1 cellular context compared by ENCODE assay signal in genomic region chr4:76208005-76208765, GRCh38.
TF ChIP-seq lines count a peak whose summit lies in the region.

No MANE protein-coding gene starts in this region.

TF ChIP-seq in HepG2, 621 proteins besides CTCF, POLR2A, EP300 and RAD21 (continued from another document and continues in another):
- TF ChIP-seq ATF7-NPFF (CRISPR knock-in tag; IDR thresholded peaks at IDR 0.05; ENCODE audit: low read depth), result no peak
- TF ChIP-seq, protein P1, sequence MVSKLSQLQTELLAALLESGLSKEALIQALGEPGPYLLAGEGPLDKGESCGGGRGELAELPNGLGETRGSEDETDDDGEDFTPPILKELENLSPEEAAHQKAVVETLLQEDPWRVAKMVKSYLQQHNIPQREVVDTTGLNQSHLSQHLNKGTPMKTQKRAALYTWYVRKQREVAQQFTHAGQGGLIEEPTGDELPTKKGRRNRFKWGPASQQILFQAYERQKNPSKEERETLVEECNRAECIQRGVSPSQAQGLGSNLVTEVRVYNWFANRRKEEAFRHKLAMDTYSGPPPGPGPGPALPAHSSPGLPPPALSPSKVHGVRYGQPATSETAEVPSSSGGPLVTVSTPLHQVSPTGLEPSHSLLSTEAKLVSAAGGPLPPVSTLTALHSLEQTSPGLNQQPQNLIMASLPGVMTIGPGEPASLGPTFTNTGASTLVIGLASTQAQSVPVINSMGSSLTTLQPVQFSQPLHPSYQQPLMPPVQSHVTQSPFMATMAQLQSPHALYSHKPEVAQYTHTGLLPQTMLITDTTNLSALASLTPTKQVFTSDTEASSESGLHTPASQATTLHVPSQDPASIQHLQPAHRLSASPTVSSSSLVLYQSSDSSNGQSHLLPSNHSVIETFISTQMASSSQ (IDR thresholded peaks at IDR 0.05; ENCODE audit: low read depth), result no peak
- TF ChIP-seq, protein P1 (CRISPR knock-in tag; IDR thresholded peaks at IDR 0.05; ENCODE audit: borderline replicate concordance), result no peak; the same call in 1 of the 2 replicates
- TF ChIP-seq TCF7 (IDR thresholded peaks at IDR 0.05; ENCODE audit: low read depth), result no peak
- peak; percentile 88 for TF ChIP-seq SALL1 (CRISPR knock-in tag; IDR thresholded peaks at IDR 0.05)
- TF ChIP-seq, protein P2, sequence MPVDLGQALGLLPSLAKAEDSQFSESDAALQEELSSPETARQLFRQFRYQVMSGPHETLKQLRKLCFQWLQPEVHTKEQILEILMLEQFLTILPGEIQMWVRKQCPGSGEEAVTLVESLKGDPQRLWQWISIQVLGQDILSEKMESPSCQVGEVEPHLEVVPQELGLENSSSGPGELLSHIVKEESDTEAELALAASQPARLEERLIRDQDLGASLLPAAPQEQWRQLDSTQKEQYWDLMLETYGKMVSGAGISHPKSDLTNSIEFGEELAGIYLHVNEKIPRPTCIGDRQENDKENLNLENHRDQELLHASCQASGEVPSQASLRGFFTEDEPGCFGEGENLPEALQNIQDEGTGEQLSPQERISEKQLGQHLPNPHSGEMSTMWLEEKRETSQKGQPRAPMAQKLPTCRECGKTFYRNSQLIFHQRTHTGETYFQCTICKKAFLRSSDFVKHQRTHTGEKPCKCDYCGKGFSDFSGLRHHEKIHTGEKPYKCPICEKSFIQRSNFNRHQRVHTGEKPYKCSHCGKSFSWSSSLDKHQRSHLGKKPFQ (CRISPR knock-in tag; IDR thresholded peaks at IDR 0.05; ENCODE audit: insufficient replicate concordance), result peak; percentile 46
- TF ChIP-seq MIXL1 (CRISPR knock-in tag; IDR thresholded peaks at IDR 0.05), result no peak
- TF ChIP-seq ZNF713 (CRISPR knock-in tag; IDR thresholded peaks at IDR 0.05), result no peak
- TF ChIP-seq SP5 (CRISPR knock-in tag; IDR thresholded peaks at IDR 0.05; ENCODE audit: borderline replicate concordance, low read depth), result peak; percentile 94
- peak; percentile 96 for TF ChIP-seq ZNF292 (CRISPR knock-in tag; IDR thresholded peaks at IDR 0.05; ENCODE audit: borderline replicate concordance, low read depth)
- TF ChIP-seq HDAC6 (IDR thresholded peaks at IDR 0.05; ENCODE audit: low read depth, low read length), result no peak
- no peak for TF ChIP-seq SOX13 (IDR thresholded peaks at IDR 0.05)
- peak in 1 of 2 experiments; percentile 62; a peak in 1 of 4 replicates for TF ChIP-seq SOX13 (CRISPR knock-in tag; conservative IDR thresholded peaks at IDR 0.05 in 1 of 2, IDR thresholded peaks at IDR 0.05 in 1 of 2)
- TF ChIP-seq ZNF605 (CRISPR knock-in tag; IDR thresholded peaks at IDR 0.05), result no peak
- TF ChIP-seq PPARG (CRISPR knock-in tag; conservative IDR thresholded peaks at IDR 0.05), result 0 out of 2 replicates have a peak, but pooled peaks have one; percentile 53
- no peak for TF ChIP-seq ZNF17 (CRISPR knock-in tag; IDR thresholded peaks at IDR 0.05)
- no peak for TF ChIP-seq ZNF549 (CRISPR knock-in tag; IDR thresholded peaks at IDR 0.05)
- TF ChIP-seq FOXK2 (IDR thresholded peaks at IDR 0.05), result peak; percentile 74; the same call in 1 of the 2 replicates
- TF ChIP-seq, protein P3, sequence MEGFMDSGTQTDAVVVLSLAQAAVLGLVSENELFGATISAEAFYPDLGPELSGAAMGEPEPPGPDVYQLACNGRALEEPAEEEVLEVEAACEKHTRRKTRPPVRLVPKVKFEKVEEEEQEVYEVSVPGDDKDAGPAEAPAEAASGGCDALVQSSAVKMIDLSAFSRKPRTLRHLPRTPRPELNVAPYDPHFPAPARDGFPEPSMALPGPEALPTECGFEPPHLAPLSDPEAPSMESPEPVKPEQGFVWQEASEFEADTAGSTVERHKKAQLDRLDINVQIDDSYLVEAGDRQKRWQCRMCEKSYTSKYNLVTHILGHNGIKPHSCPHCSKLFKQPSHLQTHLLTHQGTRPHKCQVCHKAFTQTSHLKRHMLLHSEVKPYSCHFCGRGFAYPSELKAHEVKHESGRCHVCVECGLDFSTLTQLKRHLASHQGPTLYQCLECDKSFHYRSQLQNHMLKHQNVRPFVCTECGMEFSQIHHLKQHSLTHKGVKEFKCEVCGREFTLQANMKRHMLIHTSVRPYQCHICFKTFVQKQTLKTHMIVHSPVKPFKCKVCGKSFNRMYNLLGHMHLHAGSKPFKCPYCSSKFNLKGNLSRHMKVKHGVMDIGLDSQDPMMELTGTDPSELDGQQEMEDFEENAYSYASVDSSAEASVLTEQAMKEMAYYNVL (CRISPR knock-in tag; IDR thresholded peaks at IDR 0.05; ENCODE audit: borderline replicate concordance), result peak; percentile 42; the same call in 1 of the 2 replicates
- TF ChIP-seq PRPF4 (IDR thresholded peaks at IDR 0.05; ENCODE audit: low read depth, low read length, poor library complexity, severe bottlenecking), result no peak
- TF ChIP-seq, protein P4, sequence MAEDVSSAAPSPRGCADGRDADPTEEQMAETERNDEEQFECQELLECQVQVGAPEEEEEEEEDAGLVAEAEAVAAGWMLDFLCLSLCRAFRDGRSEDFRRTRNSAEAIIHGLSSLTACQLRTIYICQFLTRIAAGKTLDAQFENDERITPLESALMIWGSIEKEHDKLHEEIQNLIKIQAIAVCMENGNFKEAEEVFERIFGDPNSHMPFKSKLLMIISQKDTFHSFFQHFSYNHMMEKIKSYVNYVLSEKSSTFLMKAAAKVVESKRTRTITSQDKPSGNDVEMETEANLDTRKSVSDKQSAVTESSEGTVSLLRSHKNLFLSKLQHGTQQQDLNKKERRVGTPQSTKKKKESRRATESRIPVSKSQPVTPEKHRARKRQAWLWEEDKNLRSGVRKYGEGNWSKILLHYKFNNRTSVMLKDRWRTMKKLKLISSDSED (CRISPR knock-in tag; IDR thresholded peaks at IDR 0.05), result no peak
- no peak for TF ChIP-seq ZNF761 (CRISPR knock-in tag; conservative IDR thresholded peaks at IDR 0.05)
- TF ChIP-seq, protein P5, sequence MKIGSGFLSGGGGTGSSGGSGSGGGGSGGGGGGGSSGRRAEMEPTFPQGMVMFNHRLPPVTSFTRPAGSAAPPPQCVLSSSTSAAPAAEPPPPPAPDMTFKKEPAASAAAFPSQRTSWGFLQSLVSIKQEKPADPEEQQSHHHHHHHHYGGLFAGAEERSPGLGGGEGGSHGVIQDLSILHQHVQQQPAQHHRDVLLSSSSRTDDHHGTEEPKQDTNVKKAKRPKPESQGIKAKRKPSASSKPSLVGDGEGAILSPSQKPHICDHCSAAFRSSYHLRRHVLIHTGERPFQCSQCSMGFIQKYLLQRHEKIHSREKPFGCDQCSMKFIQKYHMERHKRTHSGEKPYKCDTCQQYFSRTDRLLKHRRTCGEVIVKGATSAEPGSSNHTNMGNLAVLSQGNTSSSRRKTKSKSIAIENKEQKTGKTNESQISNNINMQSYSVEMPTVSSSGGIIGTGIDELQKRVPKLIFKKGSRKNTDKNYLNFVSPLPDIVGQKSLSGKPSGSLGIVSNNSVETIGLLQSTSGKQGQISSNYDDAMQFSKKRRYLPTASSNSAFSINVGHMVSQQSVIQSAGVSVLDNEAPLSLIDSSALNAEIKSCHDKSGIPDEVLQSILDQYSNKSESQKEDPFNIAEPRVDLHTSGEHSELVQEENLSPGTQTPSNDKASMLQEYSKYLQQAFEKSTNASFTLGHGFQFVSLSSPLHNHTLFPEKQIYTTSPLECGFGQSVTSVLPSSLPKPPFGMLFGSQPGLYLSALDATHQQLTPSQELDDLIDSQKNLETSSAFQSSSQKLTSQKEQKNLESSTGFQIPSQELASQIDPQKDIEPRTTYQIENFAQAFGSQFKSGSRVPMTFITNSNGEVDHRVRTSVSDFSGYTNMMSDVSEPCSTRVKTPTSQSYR (CRISPR knock-in tag; IDR thresholded peaks at IDR 0.05; ENCODE audit: borderline replicate concordance), result no peak
- TF ChIP-seq RERE (CRISPR knock-in tag; IDR thresholded peaks at IDR 0.05; ENCODE audit: low read depth), result no peak
- TF ChIP-seq, protein P6, sequence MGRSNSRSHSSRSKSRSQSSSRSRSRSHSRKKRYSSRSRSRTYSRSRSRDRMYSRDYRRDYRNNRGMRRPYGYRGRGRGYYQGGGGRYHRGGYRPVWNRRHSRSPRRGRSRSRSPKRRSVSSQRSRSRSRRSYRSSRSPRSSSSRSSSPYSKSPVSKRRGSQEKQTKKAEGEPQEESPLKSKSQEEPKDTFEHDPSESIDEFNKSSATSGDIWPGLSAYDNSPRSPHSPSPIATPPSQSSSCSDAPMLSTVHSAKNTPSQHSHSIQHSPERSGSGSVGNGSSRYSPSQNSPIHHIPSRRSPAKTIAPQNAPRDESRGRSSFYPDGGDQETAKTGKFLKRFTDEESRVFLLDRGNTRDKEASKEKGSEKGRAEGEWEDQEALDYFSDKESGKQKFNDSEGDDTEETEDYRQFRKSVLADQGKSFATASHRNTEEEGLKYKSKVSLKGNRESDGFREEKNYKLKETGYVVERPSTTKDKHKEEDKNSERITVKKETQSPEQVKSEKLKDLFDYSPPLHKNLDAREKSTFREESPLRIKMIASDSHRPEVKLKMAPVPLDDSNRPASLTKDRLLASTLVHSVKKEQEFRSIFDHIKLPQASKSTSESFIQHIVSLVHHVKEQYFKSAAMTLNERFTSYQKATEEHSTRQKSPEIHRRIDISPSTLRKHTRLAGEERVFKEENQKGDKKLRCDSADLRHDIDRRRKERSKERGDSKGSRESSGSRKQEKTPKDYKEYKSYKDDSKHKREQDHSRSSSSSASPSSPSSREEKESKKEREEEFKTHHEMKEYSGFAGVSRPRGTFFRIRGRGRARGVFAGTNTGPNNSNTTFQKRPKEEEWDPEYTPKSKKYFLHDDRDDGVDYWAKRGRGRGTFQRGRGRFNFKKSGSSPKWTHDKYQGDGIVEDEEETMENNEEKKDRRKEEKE (IDR thresholded peaks at IDR 0.05), result no peak
- 0 out of 2 replicates have a peak, but pooled peaks have one; percentile 28 for TF ChIP-seq ZSCAN31 (CRISPR knock-in tag; IDR thresholded peaks at IDR 0.05; ENCODE audit: low read depth)
- TF ChIP-seq ZNF12 (CRISPR knock-in tag; IDR thresholded peaks at IDR 0.05), result peak; percentile 53; the same call in 1 of the 2 replicates
- no peak for TF ChIP-seq ZSCAN30 (CRISPR knock-in tag; IDR thresholded peaks at IDR 0.05)
- TF ChIP-seq KMT2A (CRISPR knock-in tag; IDR thresholded peaks at IDR 0.05), result peak; percentile 95
- TF ChIP-seq BCL6 (CRISPR knock-in tag; IDR thresholded peaks at IDR 0.05), result peak; percentile 56
- no peak for TF ChIP-seq ZNF780A (CRISPR knock-in tag; IDR thresholded peaks at IDR 0.05)
- peak; percentile 31; the same call in 1 of the 2 replicates for TF ChIP-seq NR2F2 (IDR thresholded peaks at IDR 0.05; ENCODE audit: borderline replicate concordance, low read depth)
- TF ChIP-seq HDAC1 (CRISPR knock-in tag; IDR thresholded peaks at IDR 0.05), result peak; percentile 53; the same call in 1 of the 2 replicates
- TF ChIP-seq, protein P7, sequence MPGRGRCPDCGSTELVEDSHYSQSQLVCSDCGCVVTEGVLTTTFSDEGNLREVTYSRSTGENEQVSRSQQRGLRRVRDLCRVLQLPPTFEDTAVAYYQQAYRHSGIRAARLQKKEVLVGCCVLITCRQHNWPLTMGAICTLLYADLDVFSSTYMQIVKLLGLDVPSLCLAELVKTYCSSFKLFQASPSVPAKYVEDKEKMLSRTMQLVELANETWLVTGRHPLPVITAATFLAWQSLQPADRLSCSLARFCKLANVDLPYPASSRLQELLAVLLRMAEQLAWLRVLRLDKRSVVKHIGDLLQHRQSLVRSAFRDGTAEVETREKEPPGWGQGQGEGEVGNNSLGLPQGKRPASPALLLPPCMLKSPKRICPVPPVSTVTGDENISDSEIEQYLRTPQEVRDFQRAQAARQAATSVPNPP (CRISPR knock-in tag; IDR thresholded peaks at IDR 0.05), result no peak
- TF ChIP-seq TBP (CRISPR knock-in tag; IDR thresholded peaks at IDR 0.05), result no peak
- TF ChIP-seq ZNF781 (CRISPR knock-in tag; IDR thresholded peaks at IDR 0.05; ENCODE audit: borderline replicate concordance, not compliant biosample characterization), result no peak
- no peak for TF ChIP-seq ATM (IDR thresholded peaks at IDR 0.05; ENCODE audit: borderline replicate concordance)
- TF ChIP-seq SMARCE1 (IDR thresholded peaks at IDR 0.05; ENCODE audit: borderline replicate concordance), result no peak
- peak; percentile 71 for TF ChIP-seq MAFF (IDR thresholded peaks at IDR 0.05; ENCODE audit: low read depth, low read length)
- TF ChIP-seq JUN (CRISPR knock-in tag; IDR thresholded peaks at IDR 0.05), result no peak
